In the genomic region with DNA sequence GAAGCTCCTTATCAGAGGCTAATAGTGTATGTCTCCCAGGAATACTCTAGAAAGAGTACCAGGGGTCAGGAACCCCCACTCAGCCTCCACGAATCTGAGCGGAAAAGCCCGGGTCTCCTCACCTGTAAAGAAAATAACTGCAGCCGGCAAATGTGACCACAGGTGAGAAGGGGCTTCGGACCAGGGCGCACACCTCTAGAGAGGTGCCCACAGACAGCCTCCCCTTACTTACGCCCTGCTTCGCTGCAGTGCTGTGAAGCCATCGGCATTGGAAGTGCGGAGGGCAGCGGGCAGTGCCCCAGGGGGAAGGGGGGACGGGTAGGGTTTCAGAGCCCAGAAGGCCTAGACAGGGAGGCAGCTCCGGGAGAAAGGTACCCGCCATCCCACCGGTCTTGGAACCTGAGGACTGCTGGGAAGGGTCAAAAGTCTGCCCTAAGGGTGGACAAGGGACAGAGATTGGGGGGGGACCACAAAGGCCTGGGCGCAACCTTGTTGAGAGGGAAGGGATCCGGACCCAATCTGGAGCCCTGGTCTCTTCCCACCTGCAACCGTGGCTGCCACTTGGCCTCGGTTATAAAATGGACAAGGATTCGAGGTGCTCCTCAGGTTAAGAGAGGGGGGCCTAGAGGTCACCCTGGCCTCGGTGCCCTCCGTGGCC, we compare ENCODE assay signal across 8 cellular contexts. TPM values are rescaled to one million over a fixed set of nuclear protein-coding genes. Genes with fewer than 3 reads are reported as not detected.
DNase-seq lines count a peak whose midpoint lies in the region; ATAC-seq and TF ChIP-seq lines count a peak whose summit lies in the region.

No MANE protein-coding gene starts in this region.

- TF ChIP-seq POLR2A in heart left ventricle (IDR thresholded peaks at IDR 0.05) (no peak), uterus (IDR thresholded peaks at IDR 0.05) (no peak)

- no peaks in the 10 kb centered on the region for H3K36me3 ChIP-seq in heart left ventricle
- H3K36me3 ChIP-seq in mucosa of stomach (ENCODE audit: control insufficient read depth, insufficient read depth, low read length): no peaks in the 10 kb centered on the region
- no peaks in the 10 kb centered on the region for H3K36me3 ChIP-seq in uterus

- H3K9me3 ChIP-seq in heart left ventricle (no peaks in the 10 kb centered on the region), mucosa of stomach (ENCODE audit: control insufficient read depth, low read length) (no peaks in the 10 kb centered on the region), uterus (no peaks in the 10 kb centered on the region)

- no peak for TF ChIP-seq CTCF in heart left ventricle (IDR thresholded peaks at IDR 0.05)
- TF ChIP-seq CTCF in coronary artery (IDR thresholded peaks at IDR 0.05): no peak
- no peak for TF ChIP-seq CTCF in uterus (IDR thresholded peaks at IDR 0.05)

- peak overlapping the region; percentile 64 for H3K9ac ChIP-seq in mucosa of stomach (ENCODE audit: low read length)

- WGBS in heart left ventricle, 4 donors: 67 to 76% (median 74%) methylated on average over 17 to 22 of the region's 22 CpGs

- H3K27me3 ChIP-seq in heart left ventricle (peaks cover 0 to 5% (median 0%) of the 10 kb centered on the region in 9 donors), mucosa of stomach (ENCODE audit: control insufficient read depth, insufficient read depth, low read length) (no peaks in the 10 kb centered on the region), uterus (no peaks in the 10 kb centered on the region)

- H3K27ac ChIP-seq in heart left ventricle (peak overlapping the region in 6 of 12 donors; percentile 49 to 61 (median 52)), coronary artery (peak overlapping the region in 1 of 2 donors; percentile 43), uterus (no peak overlapping the region)

- ATAC-seq in heart left ventricle (no peak), left ventricle myocardium superior (no peak), GM21390 (IDR thresholded peaks at IDR 0.05; ENCODE audit: unreplicated experiment) (no peak), GM21737 (IDR thresholded peaks at IDR 0.05; ENCODE audit: unreplicated experiment) (no peak)

- H3K4me3 ChIP-seq in heart left ventricle (peak overlapping the region; percentile 50 to 81 (median 70)), coronary artery (peak overlapping the region; percentile 89), mucosa of stomach (ENCODE audit: low read length) (peak overlapping the region; percentile 51), uterus (peak overlapping the region; percentile 31 to 60)

- no peak for DNase-seq in heart left ventricle
- DNase-seq in left ventricle myocardium superior: no peak
- no peak for DNase-seq in coronary artery (ENCODE audit: low spot score)
- DNase-seq in uterus: no peak
- no peak for DNase-seq in activated gamma-delta T cell treated with Interleukin-2 at 50 U/mL for 16 hours

- H3K4me1 ChIP-seq in heart left ventricle: peaks cover 0 to 30% (median 14%) of the 10 kb centered on the region in 12 donors
- peaks cover 42% of the 10 kb centered on the region for H3K4me1 ChIP-seq in mucosa of stomach (ENCODE audit: control insufficient read depth, insufficient read depth, low read length)
- H3K4me1 ChIP-seq in uterus: peaks cover 0 to 6% of the 10 kb centered on the region in 2 donors

- intact Hi-C loops in heart left ventricle (cut with DNase I): loop anchor here in 2 of 10 donors (5.0 to 10.0 kb wide), 3 partner anchors 44 to 182 kb away; no protein-coding TSS in a partner anchor
- intact Hi-C loops in left ventricle myocardium superior (cut with micrococcal nuclease): no loop called here
- intact Hi-C loops in uterus (cut with DNase I; ENCODE audit: low total_unique reads): no loop called here

RNA-seq across cellular contexts. Expression of a gene that starts 0.6 kb away (rescaled TPM):
- total RNA-seq in heart left ventricle (10 to 100 TPM in 6 of 9 donors, 1 to 10 TPM in 3; 6.9 to 38.5 (median 12.2) TPM), left ventricle myocardium superior (11.8 TPM), uterus (1 to 10 TPM; 2.3 to 5.9 (median 3.7) TPM)
- polyA plus RNA-seq in heart left ventricle: 1 to 10 TPM; 4.9 to 9.2 TPM
